ENCODE assay signal across 11 cellular contexts in the genomic region with DNA sequence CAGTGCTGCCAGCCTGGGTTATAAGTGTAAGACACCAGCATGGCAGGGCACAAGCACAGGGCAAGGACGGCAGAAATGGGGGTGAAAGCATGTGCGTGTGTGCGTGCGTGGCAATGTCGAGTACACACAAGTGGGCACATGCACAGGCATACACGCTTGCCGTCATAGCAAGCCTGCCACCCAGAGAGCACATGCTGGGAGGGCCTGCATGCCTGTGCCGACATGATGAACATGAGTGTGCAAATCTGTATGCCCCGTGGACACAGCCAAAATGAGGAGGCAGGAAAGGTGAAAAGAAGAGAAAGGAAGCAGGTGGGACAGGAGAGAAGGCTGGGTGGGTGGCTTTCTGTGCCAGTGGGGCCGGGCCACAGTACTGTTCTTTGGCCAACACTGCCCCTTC.
DNase-seq lines count a peak whose midpoint lies in the region; ATAC-seq, FAIRE-seq and TF ChIP-seq lines count a peak whose summit lies in the region.
"Had no signal": no experiment of that assay in that cellular context is flagged by ENCODE, and none has a peak within 500 bp of the region (broad histone marks: within the 10 kb centered on the region; RNA-seq: fewer than 3 reads in every experiment).

No MANE protein-coding gene starts in this region.

- BruUV-seq in mammary epithelial cell (replicated peaks; lab: Mats Ljungman, UMichigan) (no TSS peak), K562 (replicated peaks; lab: Mats Ljungman, UMichigan) (no TSS peak)

- peaks cover 9% of the 10 kb centered on the region for H3K36me3 ChIP-seq in mammary epithelial cell (ENCODE audit: insufficient read depth, low read length)
- H3K36me3 ChIP-seq in breast epithelium = no peaks in the 10 kb centered on the region
- H3K36me3 ChIP-seq in K562 (ENCODE audit: control insufficient read depth, insufficient read depth, low read length) = no peaks in the 10 kb centered on the region
- peaks cover 4 to 92% (median 5%) of the 10 kb centered on the region in 3 donors for H3K36me3 ChIP-seq in esophagus squamous epithelium
- H3K36me3 ChIP-seq in WERI-Rb-1 = peaks cover 16% of the 10 kb centered on the region
- H3K36me3 ChIP-seq: BLaER1 treated with 17β-estradiol and CSF1 and Interleukin-3, amounts not matched to agents 10 nM and 100 nM had no signal

- no peak for TF ChIP-seq CTCF in mammary epithelial cell (conservative IDR thresholded peaks at IDR 0.05 in 1 of 2, IDR thresholded peaks at IDR 0.05 in 1 of 2; ENCODE audit: extremely low read depth in 1 of 2, insufficient read depth in 1 of 2, low read depth in 1 of 2, low read length in 2 of 2)
- TF ChIP-seq CTCF in breast epithelium (IDR thresholded peaks at IDR 0.05) = no peak
- no peak for TF ChIP-seq CTCF in K562 (IDR thresholded peaks at IDR 0.05 in 2 of 3, conservative IDR thresholded peaks at IDR 0.05 in 1 of 3; ENCODE audit: insufficient read depth in 2 of 3, low read depth in 1 of 3, low read length in 3 of 3)
- no peak for TF ChIP-seq CTCF in esophagus squamous epithelium (IDR thresholded peaks at IDR 0.05)
- no peak for TF ChIP-seq CTCF in WERI-Rb-1 (IDR thresholded peaks at IDR 0.05; ENCODE audit: low read depth, low read length)

- TF ChIP-seq RAD21 in K562 (CRISPR knock-in tag; conservative IDR thresholded peaks at IDR 0.05 in 1 of 2, IDR thresholded peaks at IDR 0.05 in 1 of 2) = no peak

- no peak overlapping the region for H3K4me2 ChIP-seq in mammary epithelial cell (ENCODE audit: insufficient read depth, low read depth, low read length)
- H3K4me2 ChIP-seq in K562 (ENCODE audit: insufficient read depth, low read length) = no peak overlapping the region
- H3K4me2 ChIP-seq: BLaER1 treated with 17β-estradiol and CSF1 and Interleukin-3, amounts not matched to agents 10 nM and 100 nM; PC-9 had no signal

- WGBS in mammary epithelial cell (ENCODE audit: low coverage, missing lambda C conversion rate) = 7% methylated on average over 3 of the region's 10 CpGs
- 25% methylated on average over 10 of the region's 10 CpGs for WGBS in K562 (ENCODE audit: insufficient coverage, low coverage, missing lambda C conversion rate)
- WGBS in esophagus squamous epithelium, 2 donors = 40 to 51% methylated on average over 9 to 10 of the region's 10 CpGs

- H3K9me3 ChIP-seq in mammary epithelial cell (replicated peaks; ENCODE audit: insufficient read depth, low read length) = no peaks in the 10 kb centered on the region
- H3K9me3 ChIP-seq in breast epithelium = no peaks in the 10 kb centered on the region
- no peaks in the 10 kb centered on the region for H3K9me3 ChIP-seq in K562 (replicated peaks; ENCODE audit: control insufficient read depth, insufficient read depth, low read depth, low read length)
- H3K9me3 ChIP-seq in esophagus squamous epithelium = no peaks in the 10 kb centered on the region
- no peaks in the 10 kb centered on the region for H3K9me3 ChIP-seq in WERI-Rb-1 (ENCODE audit: severe bottlenecking)
- H3K9me3 ChIP-seq: BLaER1 treated with 17β-estradiol and CSF1 and Interleukin-3, amounts not matched to agents 10 nM and 100 nM had no signal

- no peak for TF ChIP-seq EP300 in K562 (IDR thresholded peaks at IDR 0.05; ENCODE audit: low read length)

- peak; percentile 11; the same call in 2 of the 3 replicates for ATAC-seq in K562

- H3K27me3 ChIP-seq in mammary epithelial cell (ENCODE audit: insufficient read depth, low read length) (no peaks in the 10 kb centered on the region), breast epithelium (no peaks in the 10 kb centered on the region), K562 (ENCODE audit: control insufficient read depth in 2 of 2, insufficient read depth in 2 of 2, low read length in 2 of 2) (peaks cover 2 to 26% of the 10 kb centered on the region in 2 experiments; a peak in 4 of 5 replicates), esophagus squamous epithelium (no peaks in the 10 kb centered on the region), WERI-Rb-1 (ENCODE audit: insufficient read depth, low read depth, severe bottlenecking) (no peaks in the 10 kb centered on the region)
- H3K27me3 ChIP-seq: BLaER1 treated with 17β-estradiol and CSF1 and Interleukin-3, amounts not matched to agents 10 nM and 100 nM had no signal

- POLR2A ChIA-PET in K562 (lab: Yijun Ruan, JAX) = interaction anchor here (0.6 to 0.8 kb wide), 2 partner anchors 260 to 298 kb away, joined by 3 read pairs; no protein-coding TSS in a partner anchor

- H3K79me2 ChIP-seq in mammary epithelial cell (ENCODE audit: insufficient read depth, low read length) (no peaks in the 10 kb centered on the region), K562 (ENCODE audit: control insufficient read depth, insufficient read depth, low read length) (no peaks in the 10 kb centered on the region)

- H4K20me1 ChIP-seq in mammary epithelial cell (ENCODE audit: insufficient read depth, low read length) = no peaks in the 10 kb centered on the region
- H4K20me1 ChIP-seq in K562 (replicated peaks; ENCODE audit: control insufficient read depth, insufficient read depth, low read length) = peaks cover 12% of the 10 kb centered on the region; the same call in 1 of the 2 replicates

- H3K4me3 ChIP-seq in mammary epithelial cell (replicated peaks in 1 of 3; ENCODE audit: insufficient read depth in 1 of 3, low read depth in 2 of 3, low read length in 3 of 3) = no peak overlapping the region
- H3K4me3 ChIP-seq in breast epithelium = no peak overlapping the region
- H3K4me3 ChIP-seq in K562 = no peak overlapping the region
- no peak overlapping the region for H3K4me3 ChIP-seq in esophagus squamous epithelium
- H3K4me3 ChIP-seq in WERI-Rb-1 (ENCODE audit: low read depth, low read length) = no peak overlapping the region
- H3K4me3 ChIP-seq: BLaER1 treated with 17β-estradiol and CSF1 and Interleukin-3, amounts not matched to agents 10 nM and 100 nM; PC-9 had no signal

- in situ Hi-C loops in mammary epithelial cell (cut with MboI; ENCODE audit: low sequenced_read_pairs in 2 of 2) (loop anchor here (25.0 kb wide), 1 partner anchor 446 kb away; no protein-coding TSS in a partner anchor), K562 (cut with MboI) (loop anchor here (25.0 kb wide), 1 partner anchor 446 kb away; no protein-coding TSS in a partner anchor)

- intact Hi-C loops in mammary epithelial cell (cut with micrococcal nuclease) = loop anchor here (1.0 to 5.0 kb wide), 6 partner anchors 63 to 442 kb away; a partner anchor contains a TSS
- intact Hi-C loops in breast epithelium (cut with DNase I; ENCODE audit: low total_unique reads) = loop anchor here (10.0 kb wide), 1 partner anchor 439 kb away; no protein-coding TSS in a partner anchor
- intact Hi-C loops in K562 (cut with micrococcal nuclease) = loop anchor here (1.0 to 10.0 kb wide), 4 partner anchors 63 to 639 kb away; a partner anchor contains a TSS
- intact Hi-C loops in esophagus squamous epithelium (cut with DNase I) = loop anchor here (5.0 to 10.0 kb wide), 2 partner anchors 66 to 439 kb away; no protein-coding TSS in a partner anchor

- H3K27ac ChIP-seq in mammary epithelial cell (ENCODE audit: insufficient read depth, low read depth, low read length) (peak overlapping the region; percentile 4), breast epithelium (no peak overlapping the region), K562 (ENCODE audit: extremely low read depth, low read depth, low read length) (no peak overlapping the region), esophagus squamous epithelium (peak overlapping the region; percentile 58 to 77 (median 62)), substantia nigra (ENCODE audit: low read depth, low read length, poor library complexity, severe bottlenecking) (peak overlapping the region; percentile 64), WERI-Rb-1 (no peak overlapping the region)
- H3K27ac ChIP-seq: BLaER1 treated with 17β-estradiol and CSF1 and Interleukin-3, amounts not matched to agents 10 nM and 100 nM; PC-9 had no signal

- FAIRE-seq in K562 (lab: Jason Lieb, UNC) = no peak

- CTCF ChIA-PET in mammary epithelial cell (lab: Charles Lee; ENCODE audit: low non-redundant PET) (interaction anchor here (1.1 kb wide), 1 partner anchor 63 kb away, joined by 8 read pairs; a partner anchor contains a TSS), K562 (lab: Yijun Ruan, JAX; ENCODE audit: low intra/inter-chr PET ratio) (interaction anchor here (0.6 to 2.4 kb wide), 3 partner anchors 347 to 503 kb away, joined by 3 to 12 read pairs (median 4); no protein-coding TSS in a partner anchor)

- H3K4me1 ChIP-seq in mammary epithelial cell (ENCODE audit: insufficient read depth, low read length) (peaks cover 20% of the 10 kb centered on the region), breast epithelium (peaks cover 0 to 8% of the 10 kb centered on the region in 2 donors), K562 (replicated peaks in 1 of 2; ENCODE audit: control insufficient read depth in 2 of 2, insufficient read depth in 2 of 2, low read length in 2 of 2) (peaks cover 4 to 12% of the 10 kb centered on the region in 2 experiments; a peak in 1 of 5 replicates), esophagus squamous epithelium (peaks cover 17 to 63% (median 17%) of the 10 kb centered on the region in 3 donors)

- DNase-seq in mammary epithelial cell = peak; percentile 37
- DNase-seq in breast epithelium (ENCODE audit: low spot score in 2 of 2) = no peak
- DNase-seq in K562 (ENCODE audit: extremely low read depth in 1 of 4, low spot score in 3 of 4) = no peak
- no peak for DNase-seq in esophagus squamous epithelium (lab: John Stamatoyannopoulos, UW)
- no peak for DNase-seq in substantia nigra (lab: John Stamatoyannopoulos, UW)
- no peak for DNase-seq in HCEC 1CT
- DNase-seq in WERI-Rb-1 = no peak
- DNase-seq in activated CD4-positive, alpha-beta T cell treated with anti-CD3 and anti-CD28 coated beads, Interleukin-2, amount 50 U/mL, for 48 hours = no peak
- DNase-seq: DMS 273 treated with DMSO at 0.1 percent for 48 hours had no signal

- H3K9me1 ChIP-seq in K562 (ENCODE audit: control insufficient read depth, insufficient read depth, low read length) = peaks cover 6% of the 10 kb centered on the region

- H2AFZ ChIP-seq in mammary epithelial cell (ENCODE audit: low read depth, low read length) (no peak overlapping the region), K562 (ENCODE audit: low read depth, low read length) (no peak overlapping the region)
- H2AFZ ChIP-seq: PC-9 had no signal

- H3K9ac ChIP-seq in mammary epithelial cell (ENCODE audit: insufficient read depth, low read length) (no peak overlapping the region), K562 (ENCODE audit: insufficient read depth in 1 of 2, low read depth in 2 of 2, low read length in 2 of 2) (0 out of 4 replicates have a peak overlapping the region, but pooled peaks of 1 of the 2 experiments have one; percentile 6)
- H3K9ac ChIP-seq: BLaER1 treated with 17β-estradiol and CSF1 and Interleukin-3, amounts not matched to agents 10 nM and 100 nM had no signal

- dilution Hi-C loops in mammary epithelial cell (cut with HindIII; ENCODE audit: low sequenced_read_pairs) = loop anchor here (5.0 to 10.0 kb wide), 3 partner anchors 49 to 86 kb away; no protein-coding TSS in a partner anchor

- TF ChIP-seq POLR2A in breast epithelium (IDR thresholded peaks at IDR 0.05) (no peak), K562 (conservative IDR thresholded peaks at IDR 0.05) (no peak), esophagus squamous epithelium (IDR thresholded peaks at IDR 0.05) (no peak)

TF ChIP-seq in K562, 482 proteins besides CTCF, POLR2A, EP300 and RAD21 (continues in another document):
- TF ChIP-seq ZNF79 (CRISPR knock-in tag; IDR thresholded peaks at IDR 0.05; ENCODE audit: low read depth) = no peak

Comparison
In these comparisons a context has a peak if more than half of its experiments do, and no peak if none do; other contexts are left out.
1. H3K27ac ChIP-seq: peak in mammary epithelial cell (single experiment), esophagus squamous epithelium (4 of 4) and substantia nigra (single experiment); none in breast epithelium (0 of 2), K562 (single experiment) and WERI-Rb-1 (single experiment).